ENCODE assay signal across 8 cellular contexts in genomic region chr1:110196917-110197782, GRCh38. TPM values are rescaled to one million over a fixed set of nuclear protein-coding genes. Genes with fewer than 3 reads are reported as not detected.
DNase-seq lines count a peak whose midpoint lies in the region; ATAC-seq and TF ChIP-seq lines count a peak whose summit lies in the region.

No MANE protein-coding gene starts in this region.

- ATAC-seq in HG03378 (IDR thresholded peaks at IDR 0.05; ENCODE audit: unreplicated experiment) (peak; percentile 66), GM19455 (IDR thresholded peaks at IDR 0.05; ENCODE audit: unreplicated experiment) (no peak)
- peak; percentile 100 for ATAC-seq in activated CD8-positive, alpha-beta T cell treated with anti-CD3 and anti-CD28 coated beads for 36 hours

- H2AFZ ChIP-seq in neural progenitor cell (replicated peaks) = no peak overlapping the region

- H3K27me3 ChIP-seq in neural progenitor cell = no peaks in the 10 kb centered on the region

- CTCF ChIA-PET in activated CD8-positive, alpha-beta T cell treated with anti-CD3 and anti-CD28 coated beads for 36 hours (lab: Charles Lee) = interaction anchor here (0.6 to 17.6 kb wide), 50 partner anchors 8 to 397 kb away, joined by 3 to 761 read pairs (median 4); partner anchors contain the start of genes KCNC4 and RBM15

- H3K9ac ChIP-seq in neural progenitor cell = no peak overlapping the region

- no peak for TF ChIP-seq POLR2A in erythroblast (IDR thresholded peaks at IDR 0.05; ENCODE audit: low read length)

- no peaks in the 10 kb centered on the region for H3K36me3 ChIP-seq in neural progenitor cell

- H3K4me1 ChIP-seq in neural progenitor cell = no peaks in the 10 kb centered on the region

- no peak overlapping the region for H3K4me3 ChIP-seq in neural progenitor cell

- H3K27ac ChIP-seq in neural progenitor cell = no peak overlapping the region

- H3K9me3 ChIP-seq in neural progenitor cell (ENCODE audit: low read depth) = no peaks in the 10 kb centered on the region

- TF ChIP-seq CTCF in activated CD8-positive, alpha-beta T cell treated with anti-CD3 and anti-CD28 coated beads for 36 hours (IDR thresholded peaks at IDR 0.05) = peak; percentile 88
- TF ChIP-seq CTCF in neural progenitor cell (IDR thresholded peaks at IDR 0.05) = peak; percentile 92

- no peaks in the 10 kb centered on the region for H3K27me3 Mint-ChIP-seq in activated CD8-positive, alpha-beta T cell treated with anti-CD3 and anti-CD28 coated beads for 36 hours
- H3K27me3 Mint-ChIP-seq in neural progenitor cell (ENCODE audit: insufficient read depth, low read depth) = peaks cover 4% of the 10 kb centered on the region

- H3K4me3 Mint-ChIP-seq in activated CD8-positive, alpha-beta T cell treated with anti-CD3 and anti-CD28 coated beads for 36 hours = no peak overlapping the region
- no peak overlapping the region for H3K4me3 Mint-ChIP-seq in neural progenitor cell

- intact Hi-C loops in activated CD8-positive, alpha-beta T cell treated with anti-CD3 and anti-CD28 coated beads for 36 hours (cut with micrococcal nuclease) = no loop called here

- H3K79me2 ChIP-seq in neural progenitor cell (ENCODE audit: low read depth) = no peaks in the 10 kb centered on the region

- no peak overlapping the region for H3K27ac Mint-ChIP-seq in activated CD8-positive, alpha-beta T cell treated with anti-CD3 and anti-CD28 coated beads for 36 hours
- H3K27ac Mint-ChIP-seq in neural progenitor cell = peak overlapping the region; percentile 12

- POLR2A ChIA-PET in activated CD8-positive, alpha-beta T cell treated with anti-CD3 and anti-CD28 coated beads for 36 hours (lab: Charles Lee) = interaction anchor here (0.9 to 1.0 kb wide), 2 partner anchors 12 to 263 kb away, joined by 3 read pairs; no protein-coding TSS in a partner anchor

- H4K20me1 ChIP-seq in neural progenitor cell (ENCODE audit: low read depth) = no peaks in the 10 kb centered on the region

- H3K4me2 ChIP-seq in neural progenitor cell = no peak overlapping the region

- peak; percentile 16 for DNase-seq in NK-92 treated with Interleukin-12 subunit alpha and Interleukin-12 subunit beta, amount 100 ng/mL, for 24 hours (lab: John Stamatoyannopoulos, UW)
- DNase-seq in NK-92 (lab: John Stamatoyannopoulos, UW; ENCODE audit: unreplicated experiment) (no peak), NCI-H748 treated with DMSO at 0.1 percent for 48 hours (lab: John Stamatoyannopoulos, UW) (peak; percentile 82), erythroblast (lab: John Stamatoyannopoulos, UW) (peak; percentile 51 to 66), neural progenitor cell (ENCODE audit: low spot score) (peak; percentile 70)
- DNase-seq in activated CD8-positive, alpha-beta T cell treated with anti-CD3 and anti-CD28 coated beads for 36 hours = peak; percentile 61

- H3F3A ChIP-seq in neural progenitor cell (ENCODE audit: low read depth) = no peaks in the 10 kb centered on the region

- H3K36me3 Mint-ChIP-seq in activated CD8-positive, alpha-beta T cell treated with anti-CD3 and anti-CD28 coated beads for 36 hours (ENCODE audit: low read depth) = no peaks in the 10 kb centered on the region
- H3K36me3 Mint-ChIP-seq in neural progenitor cell = no peaks in the 10 kb centered on the region

- H3K4me1 Mint-ChIP-seq in activated CD8-positive, alpha-beta T cell treated with anti-CD3 and anti-CD28 coated beads for 36 hours (ENCODE audit: low read depth) = no peaks in the 10 kb centered on the region
- H3K4me1 Mint-ChIP-seq in neural progenitor cell = peaks cover 5% of the 10 kb centered on the region

- H3K9me3 Mint-ChIP-seq in activated CD8-positive, alpha-beta T cell treated with anti-CD3 and anti-CD28 coated beads for 36 hours = no peaks in the 10 kb centered on the region
- H3K9me3 Mint-ChIP-seq in neural progenitor cell = no peaks in the 10 kb centered on the region

RNA-seq across cellular contexts. Expression of gene KCNC4, which starts 13.0 kb away (rescaled TPM):
- total RNA-seq in activated CD8-positive, alpha-beta T cell treated with anti-CD3 and anti-CD28 coated beads for 36 hours = 10 to 100 TPM; 10.7 to 12.2 TPM
- 1.3 and 2.0 TPM in 2 replicates for total RNA-seq in neural progenitor cell (ENCODE audit: low replicate concordance)

RNA-seq across cellular contexts. Expression of gene SLC6A17, which starts 46.9 kb away (rescaled TPM):
- under 1 TPM; 0.05 to 0.18 TPM for total RNA-seq in activated CD8-positive, alpha-beta T cell treated with anti-CD3 and anti-CD28 coated beads for 36 hours
- total RNA-seq in neural progenitor cell (ENCODE audit: low replicate concordance) = 0.06 TPM in 1 of 2 replicates, not detected in the other
